ENCODE assay signal across 14 cellular contexts in the genomic region with DNA sequence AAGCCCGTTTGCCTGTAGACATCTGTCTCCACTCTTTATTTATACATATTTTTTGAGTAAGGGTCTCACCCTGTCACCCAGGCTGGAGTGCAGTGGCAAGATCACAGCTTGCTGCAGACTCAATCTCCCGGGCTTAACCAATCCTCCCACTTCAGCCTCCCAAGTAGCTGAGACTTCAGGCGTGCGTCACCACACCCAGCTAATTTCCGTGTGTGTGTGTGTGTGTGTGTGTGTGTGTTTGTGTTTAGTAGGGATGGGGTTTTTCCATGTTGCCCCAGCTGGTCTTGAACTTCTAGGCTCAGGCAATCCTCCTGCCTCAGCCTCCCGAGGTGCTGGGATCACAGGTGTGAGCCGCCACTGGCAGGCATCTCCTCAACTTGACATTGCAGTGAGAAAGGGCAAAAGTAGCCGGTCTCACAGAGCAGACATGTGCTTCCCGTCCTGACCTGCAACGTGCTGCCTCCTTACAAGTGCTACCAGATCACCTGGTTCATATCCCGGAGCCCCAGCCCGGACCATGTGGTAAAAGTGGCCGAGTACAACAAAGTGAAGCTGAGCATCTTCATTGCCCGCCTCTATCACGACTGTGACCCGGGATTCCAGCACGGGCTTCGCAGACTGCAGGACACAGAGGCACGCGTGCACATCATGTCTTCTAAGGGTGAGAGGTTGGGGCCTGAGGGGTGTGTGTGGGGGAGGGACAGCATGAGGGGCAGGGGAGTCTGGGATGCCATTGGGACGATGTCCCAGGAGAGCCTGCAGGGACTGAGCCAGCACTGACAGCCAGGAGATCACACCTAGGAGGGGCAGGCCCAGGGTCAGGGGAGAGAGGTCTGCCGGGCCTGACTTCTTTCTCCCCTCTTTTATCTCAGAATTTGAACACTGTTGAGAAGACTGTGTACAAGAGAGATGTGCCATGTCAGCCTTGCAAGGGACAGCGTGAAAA. TPM values are rescaled to one million over a fixed set of nuclear protein-coding genes. Genes with fewer than 3 reads are reported as not detected.
DNase-seq lines count a peak whose midpoint lies in the region; ATAC-seq and TF ChIP-seq lines count a peak whose summit lies in the region.
"Had no signal": no experiment of that assay in that cellular context is flagged by ENCODE, and none has a peak within 500 bp of the region (broad histone marks: within the 10 kb centered on the region; RNA-seq: fewer than 3 reads in every experiment).

No MANE protein-coding gene starts in this region.

- CTCF ChIA-PET in CD8-positive, alpha-beta memory T cell (lab: Charles Lee) = interaction anchor here (0.9 to 1.3 kb wide), 3 partner anchors 11 to 26 kb away, joined by 3 read pairs; no protein-coding TSS in a partner anchor

- ATAC-seq in HG03045 (IDR thresholded peaks at IDR 0.05; ENCODE audit: unreplicated experiment) = no peak

- H3K4me2 ChIP-seq in KMS-11 (no peak overlapping the region; the same call in 1 of the 2 replicates), neural progenitor cell (no peak overlapping the region)

- POLR2A ChIA-PET in CD8-positive, alpha-beta memory T cell (lab: Charles Lee) = interaction anchor here (0.5 to 1.0 kb wide), 4 partner anchors 30 to 228 kb away, joined by 3 to 4 read pairs (median 3); a partner anchor contains a TSS

- H3K27me3 ChIP-seq in CD8-positive, alpha-beta memory T cell (ENCODE audit: insufficient read depth, low read length, poor library complexity, severe bottlenecking) = no peaks in the 10 kb centered on the region
- H3K27me3 ChIP-seq in KMS-11 (ENCODE audit: insufficient read depth, low read depth) (no peaks in the 10 kb centered on the region), neural progenitor cell (no peaks in the 10 kb centered on the region)
- H3K27me3 ChIP-seq: MG63 had no signal

- H3K4me3 ChIP-seq in CD8-positive, alpha-beta memory T cell (ENCODE audit: low read length) = peak overlapping the region; percentile 55
- H3K4me3 ChIP-seq in KMS-11 (IDR thresholded peaks at IDR 0.05; ENCODE audit: insufficient read depth, low read depth, low read length) (no peak overlapping the region), neural progenitor cell (no peak overlapping the region)
- H3K4me3 ChIP-seq: MG63, stomach had no signal

- peak in 1 of 5 donors; percentile 43 for DNase-seq in CD8-positive, alpha-beta memory T cell
- no peak for DNase-seq in activated T-helper 2 cell treated with anti-CD3 and anti-CD28 coated beads, Interferon-gamma antibody, Interleukin-2, Interleukin-4, amounts not matched to agents 10 μg/mL and 5 μg/mL and 100 μg/mL, durations not matched to agents 14 hours and 24 hours and 36 hours (ENCODE audit: low spot score)
- DNase-seq in neural progenitor cell (ENCODE audit: low spot score) = no peak
- no peak for DNase-seq in nucleus accumbens (lab: John Stamatoyannopoulos, UW)
- no peak for DNase-seq in DMS153 treated with DMSO at 0.1 percent for 48 hours (lab: John Stamatoyannopoulos, UW; ENCODE audit: unreplicated experiment)
- DNase-seq: glutamatergic neuron, H9, kidney glomerular epithelial cell, retina had no signal

- intact Hi-C loops in activated T-helper 2 cell treated with anti-CD3 and anti-CD28 coated beads, Interferon-gamma antibody, Interleukin-2, Interleukin-4, amounts not matched to agents 10 μg/mL and 5 μg/mL and 100 μg/mL, durations not matched to agents 14 hours and 24 hours and 36 hours (cut with micrococcal nuclease) = loop anchor here (2.0 to 10.0 kb wide), 4 partner anchors 15 to 337 kb away; a partner anchor contains a TSS

- H3K9ac ChIP-seq in KMS-11 (no peak overlapping the region; the same call in 1 of the 2 replicates), neural progenitor cell (no peak overlapping the region)

- peaks cover 0 to 13% (median 3%) of the 10 kb centered on the region in 3 donors for H3K36me3 Mint-ChIP-seq in CD8-positive, alpha-beta memory T cell
- H3K36me3 Mint-ChIP-seq in activated T-helper 2 cell treated with anti-CD3 and anti-CD28 coated beads, Interferon-gamma antibody, Interleukin-2, Interleukin-4, amounts not matched to agents 10 μg/mL and 5 μg/mL and 100 μg/mL, durations not matched to agents 14 hours and 24 hours and 36 hours (ENCODE audit: low read depth) = peaks cover 6% of the 10 kb centered on the region
- H3K36me3 Mint-ChIP-seq in neural progenitor cell = no peaks in the 10 kb centered on the region

- peaks cover under 1% of the 10 kb centered on the region for H3K36me3 ChIP-seq in CD8-positive, alpha-beta memory T cell (ENCODE audit: insufficient read depth, low read length)
- H3K36me3 ChIP-seq in KMS-11 (ENCODE audit: insufficient read depth) = no peaks in the 10 kb centered on the region
- no peaks in the 10 kb centered on the region for H3K36me3 ChIP-seq in neural progenitor cell
- H3K36me3 ChIP-seq: MG63 had no signal

- peaks cover 0 to 4% of the 10 kb centered on the region in 2 donors for H3K27me3 Mint-ChIP-seq in CD8-positive, alpha-beta memory T cell
- H3K27me3 Mint-ChIP-seq in activated T-helper 2 cell treated with anti-CD3 and anti-CD28 coated beads, Interferon-gamma antibody, Interleukin-2, Interleukin-4, amounts not matched to agents 10 μg/mL and 5 μg/mL and 100 μg/mL, durations not matched to agents 14 hours and 24 hours and 36 hours (ENCODE audit: low read depth) = no peaks in the 10 kb centered on the region
- peaks cover 6% of the 10 kb centered on the region for H3K27me3 Mint-ChIP-seq in neural progenitor cell (ENCODE audit: insufficient read depth, low read depth)

- peaks cover 6% of the 10 kb centered on the region for H3F3A ChIP-seq in neural progenitor cell (ENCODE audit: low read depth)

- no peak overlapping the region; the same call in 1 of the 2 replicates for H2AFZ ChIP-seq in KMS-11 (ENCODE audit: low read depth)
- H2AFZ ChIP-seq in neural progenitor cell (replicated peaks) = no peak overlapping the region

- H3K27ac Mint-ChIP-seq in CD8-positive, alpha-beta memory T cell = peak overlapping the region; percentile 92 to 100 (median 100)
- H3K27ac Mint-ChIP-seq in activated T-helper 2 cell treated with anti-CD3 and anti-CD28 coated beads, Interferon-gamma antibody, Interleukin-2, Interleukin-4, amounts not matched to agents 10 μg/mL and 5 μg/mL and 100 μg/mL, durations not matched to agents 14 hours and 24 hours and 36 hours = peak overlapping the region; percentile 98
- peak overlapping the region; percentile 63 for H3K27ac Mint-ChIP-seq in neural progenitor cell
- H3K27ac Mint-ChIP-seq: H9 had no signal

- no peaks in the 10 kb centered on the region for H3K9me3 Mint-ChIP-seq in CD8-positive, alpha-beta memory T cell
- no peaks in the 10 kb centered on the region for H3K9me3 Mint-ChIP-seq in activated T-helper 2 cell treated with anti-CD3 and anti-CD28 coated beads, Interferon-gamma antibody, Interleukin-2, Interleukin-4, amounts not matched to agents 10 μg/mL and 5 μg/mL and 100 μg/mL, durations not matched to agents 14 hours and 24 hours and 36 hours
- no peaks in the 10 kb centered on the region for H3K9me3 Mint-ChIP-seq in neural progenitor cell
- H3K9me3 Mint-ChIP-seq: H9 had no signal

- peaks cover 86% of the 10 kb centered on the region for H3K4me1 ChIP-seq in CD8-positive, alpha-beta memory T cell (ENCODE audit: insufficient read depth, low read length)
- H3K4me1 ChIP-seq in KMS-11 (ENCODE audit: low read depth, poor library complexity, severe bottlenecking) (peaks cover 26% of the 10 kb centered on the region), neural progenitor cell (peaks cover 13% of the 10 kb centered on the region)

- H3K79me2 ChIP-seq in KMS-11 (ENCODE audit: insufficient read depth, low read depth) (no peaks in the 10 kb centered on the region), neural progenitor cell (ENCODE audit: low read depth) (no peaks in the 10 kb centered on the region)

- peak overlapping the region; percentile 85 for H3K27ac ChIP-seq in CD8-positive, alpha-beta memory T cell (ENCODE audit: low read depth, low read length)
- peak overlapping the region; percentile 44; the same call in 1 of the 2 replicates for H3K27ac ChIP-seq in KMS-11
- H3K27ac ChIP-seq in neural progenitor cell = no peak overlapping the region
- H3K27ac ChIP-seq: VCaP had no signal

- H3K4me3 Mint-ChIP-seq in CD8-positive, alpha-beta memory T cell = peak overlapping the region; percentile 75 to 91 (median 84)
- H3K4me3 Mint-ChIP-seq in activated T-helper 2 cell treated with anti-CD3 and anti-CD28 coated beads, Interferon-gamma antibody, Interleukin-2, Interleukin-4, amounts not matched to agents 10 μg/mL and 5 μg/mL and 100 μg/mL, durations not matched to agents 14 hours and 24 hours and 36 hours (ENCODE audit: low read depth) = peak overlapping the region; percentile 56
- H3K4me3 Mint-ChIP-seq in neural progenitor cell = no peak overlapping the region
- H3K4me3 Mint-ChIP-seq: H9 had no signal

- H3K4me1 Mint-ChIP-seq in CD8-positive, alpha-beta memory T cell = peaks cover 86 to 97% (median 93%) of the 10 kb centered on the region in 3 donors
- peaks cover 77% of the 10 kb centered on the region for H3K4me1 Mint-ChIP-seq in activated T-helper 2 cell treated with anti-CD3 and anti-CD28 coated beads, Interferon-gamma antibody, Interleukin-2, Interleukin-4, amounts not matched to agents 10 μg/mL and 5 μg/mL and 100 μg/mL, durations not matched to agents 14 hours and 24 hours and 36 hours (ENCODE audit: low read depth)
- peaks cover 26% of the 10 kb centered on the region for H3K4me1 Mint-ChIP-seq in neural progenitor cell

- no peaks in the 10 kb centered on the region for H3K9me3 ChIP-seq in CD8-positive, alpha-beta memory T cell (ENCODE audit: low read length)
- no peaks in the 10 kb centered on the region for H3K9me3 ChIP-seq in neural progenitor cell (ENCODE audit: low read depth)
- H3K9me3 ChIP-seq: MG63, stomach had no signal

- TF ChIP-seq CTCF in KMS-11 (conservative IDR thresholded peaks at IDR 0.05; ENCODE audit: low read depth, low read length) (no peak), neural progenitor cell (IDR thresholded peaks at IDR 0.05) (no peak)

- H4K20me1 ChIP-seq in KMS-11 (ENCODE audit: insufficient read depth) = no peaks in the 10 kb centered on the region
- H4K20me1 ChIP-seq in neural progenitor cell (ENCODE audit: low read depth) = no peaks in the 10 kb centered on the region

RNA-seq across cellular contexts. Expression of a gene that starts 5.6 kb away (rescaled TPM):
- 10 to 100 TPM; 10.8 to 11.0 TPM for total RNA-seq in CD8-positive, alpha-beta memory T cell
- polyA plus RNA-seq in CD8-positive, alpha-beta memory T cell = 11.7 TPM
- total RNA-seq in activated T-helper 2 cell treated with anti-CD3 and anti-CD28 coated beads, Interferon-gamma antibody, Interleukin-2, Interleukin-4, amounts not matched to agents 10 μg/mL and 5 μg/mL and 100 μg/mL, durations not matched to agents 14 hours and 24 hours and 36 hours = 7.3 and 8.3 TPM in 2 replicates
- 0.87 and 1.4 TPM in 2 replicates for total RNA-seq in neural progenitor cell (ENCODE audit: low replicate concordance)

RNA-seq across cellular contexts. Expression of a gene that starts 14.3 kb away (rescaled TPM):
- 100 to 1,000 TPM; 158 to 165 TPM for total RNA-seq in CD8-positive, alpha-beta memory T cell
- polyA plus RNA-seq in CD8-positive, alpha-beta memory T cell = 256 TPM
- total RNA-seq in activated T-helper 2 cell treated with anti-CD3 and anti-CD28 coated beads, Interferon-gamma antibody, Interleukin-2, Interleukin-4, amounts not matched to agents 10 μg/mL and 5 μg/mL and 100 μg/mL, durations not matched to agents 14 hours and 24 hours and 36 hours = 61.4 and 63.7 TPM in 2 replicates
- 0.30 and 0.90 TPM in 2 replicates for total RNA-seq in neural progenitor cell (ENCODE audit: low replicate concordance)

RNA-seq across cellular contexts. Expression of a gene that starts 50.7 kb away (rescaled TPM):
- total RNA-seq in CD8-positive, alpha-beta memory T cell = 10 to 100 TPM; 28.4 to 30.1 TPM
- 20.5 TPM for polyA plus RNA-seq in CD8-positive, alpha-beta memory T cell
- total RNA-seq in activated T-helper 2 cell treated with anti-CD3 and anti-CD28 coated beads, Interferon-gamma antibody, Interleukin-2, Interleukin-4, amounts not matched to agents 10 μg/mL and 5 μg/mL and 100 μg/mL, durations not matched to agents 14 hours and 24 hours and 36 hours = 23.8 and 24.1 TPM in 2 replicates
- 0.45 and 2.8 TPM in 2 replicates for total RNA-seq in neural progenitor cell (ENCODE audit: low replicate concordance)

Comparison
In these comparisons a context has a peak if more than half of its experiments do, and no peak if none do; other contexts are left out.
1. RNA of a gene that starts 14.3 kb away (total RNA-seq): 158 to 165 TPM in CD8-positive, alpha-beta memory T cell and 61.4 to 63.7 TPM in activated T-helper 2 cell treated with anti-CD3 and anti-CD28 coated beads, Interferon-gamma antibody, Interleukin-2, Interleukin-4, amounts not matched to agents 10 μg/mL and 5 μg/mL and 100 μg/mL, durations not matched to agents 14 hours and 24 hours and 36 hours; 0.30 to 0.90 TPM in neural progenitor cell; every median in the first group is over 10 times any median in the second.
2. Peak in every context shown above with its lines, with median percentiles within 50 percentile points of each other: H3K27ac Mint-ChIP-seq.